Comparison of ENCODE assay signal across 26 cellular contexts in genomic region chr1:185463433-185463832, GRCh38.
DNase-seq lines count a peak whose midpoint lies in the region; ATAC-seq lines count a peak whose summit lies in the region.
"Had no signal": no experiment of that assay in that cellular context is flagged by ENCODE, and none has a peak within 500 bp of the region (broad histone marks: within the 10 kb centered on the region; RNA-seq: fewer than 3 reads in every experiment).

No MANE protein-coding gene starts in this region.

- no peak overlapping the region for H3K18ac ChIP-seq in mesenchymal stem cell (ENCODE audit: low read depth in 1 of 2, low read length in 2 of 2)

- H2BK5ac ChIP-seq in mesenchymal stem cell (ENCODE audit: low read depth, low read length, poor library complexity, severe bottlenecking), result no peak overlapping the region

- H3K4me3 ChIP-seq in mesenchymal stem cell (ENCODE audit: insufficient read depth in 1 of 2, low read depth in 1 of 2, low read length in 2 of 2), result no peak overlapping the region
- H3K4me3 ChIP-seq: GM23338, SJSA1 had no signal

- peak overlapping the region; percentile 87 for H3K27ac ChIP-seq in mesenchymal stem cell (ENCODE audit: low read length, poor library complexity, severe bottlenecking)
- H3K27ac ChIP-seq: SJSA1 had no signal

- DNase-seq in NCI-H2227 (lab: John Stamatoyannopoulos, UW; ENCODE audit: unreplicated experiment) (peak; percentile 16), NCI-H2227 treated with DMSO at 0.1 percent for 48 hours (lab: John Stamatoyannopoulos, UW) (no peak), D341Med (ENCODE audit: low spot score) (peak; percentile 37), NCI-H1417 treated with DMSO at 0.1 percent for 48 hours (lab: John Stamatoyannopoulos, UW) (peak; percentile 20), mesenchymal stem cell (no peak), posterior vena cava (ENCODE audit: low spot score) (no peak), HT-29 (ENCODE audit: low spot score) (no peak)
- DNase-seq: DMS79 treated with DMSO at 0.1 percent for 48 hours; GF-D8; H9; HFFc6; Karpas-422; NCI-H1092; NCI-H1436 treated with DMSO at 0.1 percent for 48 hours; NCI-H2029; NCI-H226; NCI-H510A; NCI-H774; NK-92 treated with Interleukin-12 subunit alpha and Interleukin-12 subunit beta, amount 100 ng/mL, for 24 hours; PC-3; Right ventricle myocardium superior; RPMI8226; T-helper 2 cell had no signal

- no peak overlapping the region for H4K91ac ChIP-seq in mesenchymal stem cell (ENCODE audit: low read length)

- no peaks in the 10 kb centered on the region for H3K79me1 ChIP-seq in mesenchymal stem cell (replicated peaks; ENCODE audit: low read length, poor library complexity, severe bottlenecking)

- intact Hi-C loops in posterior vena cava (cut with DNase I), result no loop called here

- peak overlapping the region; percentile 82 for H2AK5ac ChIP-seq in mesenchymal stem cell (ENCODE audit: low read length, severe bottlenecking)

- no peak overlapping the region for H3K9ac ChIP-seq in mesenchymal stem cell (ENCODE audit: low read length)

- no peak overlapping the region for H2BK15ac ChIP-seq in mesenchymal stem cell (ENCODE audit: low read depth, poor library complexity, severe bottlenecking)

- H2BK12ac ChIP-seq in mesenchymal stem cell (ENCODE audit: low read length in 2 of 2), result no peak overlapping the region

- no peaks in the 10 kb centered on the region for H3K36me3 ChIP-seq in mesenchymal stem cell (ENCODE audit: control insufficient read depth in 1 of 2, insufficient read depth in 2 of 2, low read depth in 1 of 2, low read length in 2 of 2)
- H3K36me3 ChIP-seq: SJSA1 had no signal

- WGBS in mesenchymal stem cell, result 68% methylated on average over 3 of the region's 3 CpGs

- no peak overlapping the region for H3K4me2 ChIP-seq in mesenchymal stem cell (ENCODE audit: low read length, poor library complexity, severe bottlenecking)
- H3K4me2 ChIP-seq: GM23338 had no signal

- no peak overlapping the region for H3K4ac ChIP-seq in mesenchymal stem cell (ENCODE audit: low read depth in 1 of 2, low read length in 2 of 2)

- H2BK120ac ChIP-seq in mesenchymal stem cell (ENCODE audit: low read depth, low read length), result no peak overlapping the region

- no peak overlapping the region for H3K23ac ChIP-seq in mesenchymal stem cell (ENCODE audit: low read length in 2 of 2)

- H3K27me3 ChIP-seq in mesenchymal stem cell (ENCODE audit: control insufficient read depth in 1 of 2, insufficient read depth in 1 of 2, low read length in 2 of 2), result peaks cover 0 to 8% of the 10 kb centered on the region in 2 experiments
- H3K27me3 ChIP-seq: SJSA1 had no signal

- no peaks in the 10 kb centered on the region for H3K9me3 ChIP-seq in mesenchymal stem cell (ENCODE audit: control insufficient read depth, low read length)
- H3K9me3 ChIP-seq: SJSA1 had no signal

- ATAC-seq in GM21528 (IDR thresholded peaks at IDR 0.05; ENCODE audit: low FRiP score, unreplicated experiment), result no peak
- ATAC-seq: GM23338, PC-3 had no signal

- no peak overlapping the region for H3K14ac ChIP-seq in mesenchymal stem cell (ENCODE audit: low read length in 2 of 2)

- H2AFZ ChIP-seq in mesenchymal stem cell (ENCODE audit: low read depth, low read length), result no peak overlapping the region
- H2AFZ ChIP-seq: GM23338 had no signal

- H3K4me1 ChIP-seq in mesenchymal stem cell (ENCODE audit: control insufficient read depth, insufficient read depth, low read depth, low read length), result no peaks in the 10 kb centered on the region
- H3K4me1 ChIP-seq: SJSA1 had no signal

- H4K8ac ChIP-seq in mesenchymal stem cell (ENCODE audit: low read length), result no peak overlapping the region

Comparison
In these comparisons a context has a peak if more than half of its experiments do, and no peak if none do; other contexts are left out.
1. DNase-seq: peak in NCI-H2227 (single experiment), D341Med (single experiment) and NCI-H1417 treated with DMSO at 0.1 percent for 48 hours (single experiment); none in NCI-H2227 treated with DMSO at 0.1 percent for 48 hours (single experiment), mesenchymal stem cell (single experiment), posterior vena cava (single experiment) and HT-29 (single experiment).